Comparison of ENCODE assay signal across 20 cellular contexts in genomic region chr5:8598996-8599395, GRCh38.
"Had no signal": no experiment of that assay in that cellular context is flagged by ENCODE, and none has a peak within 500 bp of the region (broad histone marks: within the 10 kb centered on the region; RNA-seq: fewer than 3 reads in every experiment).

No MANE protein-coding gene starts in this region.

- H3K27me3 ChIP-seq: gastrocnemius medialis, left lung, pancreas, right lobe of liver, suprapubic skin had no signal

- H3K4me1 ChIP-seq: gastrocnemius medialis, left lung, pancreas, right lobe of liver, suprapubic skin had no signal

- H3K4me3 ChIP-seq: gastrocnemius medialis, left lung, pancreas, right lobe of liver, suprapubic skin had no signal

- DNase-seq: cerebellar nuclear complex; effector CD8-positive, alpha-beta T cell; endodermal cell; gastrocnemius medialis; head of caudate nucleus; kidney; left cardiac atrium; left lung; mesenchymal stem cell; natural killer cell; pancreas; right lobe of liver; small intestine; stimulated activated CD4-positive, alpha-beta T cell treated with anti-CD3 and anti-CD28 coated beads, Interleukin-15, amount 100 ng/mL, for 24 hours; stimulated activated CD4-positive, alpha-beta T cell treated with anti-CD3 and anti-CD28 coated beads, Interleukin-2, amount 100 ng/mL, for 48 hours; stimulated activated naive B cell treated with anti-CD40 and anti-IgM and Interleukin-4, amounts not matched to agents 10 μg/mL and 1 μg/mL and 100 μg/mL, for 72 hours; trophoblast cell had no signal

- ATAC-seq: esophagus mucosa; gastrocnemius medialis; left cardiac atrium; left lung; natural killer cell; pancreas; right lobe of liver; stimulated activated naive B cell treated with anti-CD40 and anti-IgM and Interleukin-4, amounts not matched to agents 10 μg/mL and 1 μg/mL and 100 μg/mL, for 72 hours had no signal

- H3K9me3 ChIP-seq: gastrocnemius medialis, left lung, pancreas, right lobe of liver, suprapubic skin had no signal

- H3K36me3 ChIP-seq: gastrocnemius medialis, left lung, pancreas, right lobe of liver, suprapubic skin had no signal

- H3K27ac ChIP-seq: epithelial cell of prostate, gastrocnemius medialis, left lung, pancreas, right lobe of liver, suprapubic skin had no signal
